23 cellular contexts compared by ENCODE assay signal in genomic region chr2:85119900-85120299, GRCh38. TPM values are rescaled to one million over a fixed set of nuclear protein-coding genes. Genes with fewer than 3 reads are reported as not detected.
"Had no signal": no experiment of that assay in that cellular context is flagged by ENCODE, and none has a peak within 500 bp of the region (broad histone marks: within the 10 kb centered on the region; RNA-seq: fewer than 3 reads in every experiment).

No MANE protein-coding gene starts in this region.

- H3K27me3 Mint-ChIP-seq: stimulated activated memory B cell treated with anti-CD40 and anti-IgM and Interleukin-4, amounts not matched to agents 10 μg/mL and 1 μg/mL and 100 μg/mL, for 72 hours had no signal

- H3K4me1 Mint-ChIP-seq: natural killer cell; stimulated activated memory B cell treated with anti-CD40 and anti-IgM and Interleukin-4, amounts not matched to agents 10 μg/mL and 1 μg/mL and 100 μg/mL, for 72 hours; T-helper 17 cell had no signal

- H3K27ac ChIP-seq: esophagus muscularis mucosa, gastroesophageal sphincter, heart right ventricle, lower lobe of right lung, spleen, thyroid gland, VCaP had no signal

- H3K27ac Mint-ChIP-seq: activated naive CD8-positive, alpha-beta T cell; natural killer cell; stimulated activated memory B cell treated with anti-CD40 and anti-IgM and Interleukin-4, amounts not matched to agents 10 μg/mL and 1 μg/mL and 100 μg/mL, for 72 hours; T-helper 17 cell had no signal

- ATAC-seq: gastroesophageal sphincter; heart right ventricle; lower lobe of right lung; natural killer cell; stimulated activated memory B cell treated with anti-CD40 and anti-IgM and Interleukin-4, amounts not matched to agents 10 μg/mL and 1 μg/mL and 100 μg/mL, for 72 hours; T-helper 17 cell had no signal

- H3K4me1 ChIP-seq: esophagus muscularis mucosa, gastroesophageal sphincter, heart right ventricle, lower lobe of right lung, spleen, thyroid gland had no signal

- H3K9me3 ChIP-seq: esophagus muscularis mucosa, gastroesophageal sphincter, heart right ventricle, lower lobe of right lung, spleen, thyroid gland had no signal

- H3K27me3 ChIP-seq: esophagus muscularis mucosa, gastroesophageal sphincter, heart right ventricle, spleen, thyroid gland had no signal

- H3K36me3 Mint-ChIP-seq: activated naive CD8-positive, alpha-beta T cell; natural killer cell; stimulated activated memory B cell treated with anti-CD40 and anti-IgM and Interleukin-4, amounts not matched to agents 10 μg/mL and 1 μg/mL and 100 μg/mL, for 72 hours had no signal

- H3K36me3 ChIP-seq: esophagus muscularis mucosa, gastroesophageal sphincter, heart right ventricle, lower lobe of right lung, spleen, thyroid gland had no signal

- H3K4me3 Mint-ChIP-seq: activated naive CD8-positive, alpha-beta T cell; natural killer cell; stimulated activated memory B cell treated with anti-CD40 and anti-IgM and Interleukin-4, amounts not matched to agents 10 μg/mL and 1 μg/mL and 100 μg/mL, for 72 hours; T-helper 17 cell had no signal

- FAIRE-seq: bronchial epithelial cell, endothelial cell of umbilical vein had no signal

- H3K4me3 ChIP-seq: esophagus muscularis mucosa, gastroesophageal sphincter, heart right ventricle, lower lobe of right lung, spleen, thyroid gland had no signal

- H3K9me3 Mint-ChIP-seq: natural killer cell; stimulated activated memory B cell treated with anti-CD40 and anti-IgM and Interleukin-4, amounts not matched to agents 10 μg/mL and 1 μg/mL and 100 μg/mL, for 72 hours had no signal

- DNase-seq: activated CD4-positive, alpha-beta T cell treated with anti-CD3 and anti-CD28 coated beads for 1 hour; activated CD8-positive, alpha-beta memory T cell treated with anti-CD3 and anti-CD28 coated beads for 24 hours; cerebellar nuclear complex; cortex of kidney; effector CD8-positive, alpha-beta T cell; heart right ventricle; islet precursor cell; lower lobe of right lung; natural killer cell; nucleus accumbens; posterior cingulate gyrus; retina; spleen; stimulated activated CD4-positive, alpha-beta T cell treated with anti-CD3 and anti-CD28 coated beads, Interleukin-4, amount 100 ng/mL, for 4 hours; T-helper 17 cell; thyroid gland had no signal

RNA-seq across cellular contexts. Expression of gene TCF7L1, which starts 13.3 kb away (rescaled TPM):
- total RNA-seq: natural killer cell had no signal
